11 cellular contexts compared by ENCODE assay signal in genomic region chr5:169805937-169806700, GRCh38.
DNase-seq lines count a peak whose midpoint lies in the region; ATAC-seq and TF ChIP-seq lines count a peak whose summit lies in the region.
"Had no signal": no experiment of that assay in that cellular context is flagged by ENCODE, and none has a peak within 500 bp of the region (broad histone marks: within the 10 kb centered on the region; RNA-seq: fewer than 3 reads in every experiment).

No MANE protein-coding gene starts in this region.

- H2BK5ac ChIP-seq in neuronal stem cell (ENCODE audit: low read length), result no peak overlapping the region

- intact Hi-C loops in right lobe of liver (cut with DNase I), result no loop called here

- H2AFZ ChIP-seq in neuronal stem cell (ENCODE audit: low read length), result no peak overlapping the region

- H3K9me3 ChIP-seq in right lobe of liver, result no peaks in the 10 kb centered on the region
- H3K9me3 ChIP-seq in neuronal stem cell (replicated peaks in 1 of 2; ENCODE audit: control insufficient read depth in 2 of 2, insufficient read depth in 1 of 2, low read depth in 1 of 2, low read length in 2 of 2), result no peaks in the 10 kb centered on the region

- TF ChIP-seq POLR2A in right lobe of liver (IDR thresholded peaks at IDR 0.05), result no peak

- H4K8ac ChIP-seq in neuronal stem cell (ENCODE audit: low read depth, low read length), result no peak overlapping the region

- H3K27ac Mint-ChIP-seq in activated CD8-positive, alpha-beta T cell treated with anti-CD3 and anti-CD28 coated beads, Interleukin-2, amount 10 ng/mL, durations not matched to agents 7 days and 5 days, result peak overlapping the region; percentile 36

- peaks cover 23% of the 10 kb centered on the region for H3K4me1 Mint-ChIP-seq in activated CD8-positive, alpha-beta T cell treated with anti-CD3 and anti-CD28 coated beads, Interleukin-2, amount 10 ng/mL, durations not matched to agents 7 days and 5 days (ENCODE audit: low read depth)
- H3K4me1 Mint-ChIP-seq: neural crest cell had no signal

- H3K4ac ChIP-seq in neuronal stem cell (ENCODE audit: low read length), result no peak overlapping the region

- CTCF ChIA-PET in GM10248 (lab: Yijun Ruan, JAX), result interaction anchor here (0.8 to 1.8 kb wide), 9 partner anchors 9 to 174 kb away, joined by 3 to 9 read pairs (median 4); partner anchors contain the start of gene INSYN2B
- CTCF ChIA-PET in activated CD8-positive, alpha-beta T cell treated with anti-CD3 and anti-CD28 coated beads, Interleukin-2, amount 10 ng/mL, durations not matched to agents 7 days and 5 days (lab: Charles Lee), result no interaction called here

- DNase-seq in GM10248 (ENCODE audit: extremely low spot score) (peak; percentile 58), right lobe of liver (no peak), NCI-H187 (lab: John Stamatoyannopoulos, UW) (no peak), neuronal stem cell (ENCODE audit: low spot score) (no peak)
- no peak for DNase-seq in activated CD8-positive, alpha-beta T cell treated with anti-CD3 and anti-CD28 coated beads, Interleukin-2, amount 10 ng/mL, durations not matched to agents 7 days and 5 days
- DNase-seq in activated effector memory CD4-positive, alpha-beta T cell treated with Interleukin-2 at 50 U/mL for 16 hours, result no peak
- DNase-seq: DMS 273 treated with DMSO at 0.1 percent for 48 hours, NCI-H524 treated with DMSO at 0.1 percent for 48 hours had no signal

- no peak overlapping the region for H3K4me3 ChIP-seq in right lobe of liver
- H3K4me3 ChIP-seq in neuronal stem cell (ENCODE audit: low read length in 2 of 2), result no peak overlapping the region

- TF ChIP-seq CTCF in GM10248 (IDR thresholded peaks at IDR 0.05; ENCODE audit: control extremely low read depth, extremely low read depth, low read depth, missing control alignments), result no peak
- no peak for TF ChIP-seq CTCF in right lobe of liver (IDR thresholded peaks at IDR 0.05)

- POLR2A ChIA-PET in GM10248 (lab: Yijun Ruan, JAX), result interaction anchor here (0.7 kb wide), 1 partner anchor 15 kb away, joined by 3 read pairs; no protein-coding TSS in a partner anchor
- POLR2A ChIA-PET in activated CD8-positive, alpha-beta T cell treated with anti-CD3 and anti-CD28 coated beads, Interleukin-2, amount 10 ng/mL, durations not matched to agents 7 days and 5 days (lab: Charles Lee), result interaction anchor here (0.6 kb wide), 1 partner anchor 490 kb away, joined by 3 read pairs; no protein-coding TSS in a partner anchor

- no peak overlapping the region for H3K9ac ChIP-seq in neuronal stem cell (ENCODE audit: low read depth, low read length, poor library complexity)

- H3K27me3 ChIP-seq in right lobe of liver (no peaks in the 10 kb centered on the region), neuronal stem cell (ENCODE audit: control insufficient read depth in 3 of 3, insufficient read depth in 3 of 3, low read depth in 1 of 3, low read length in 3 of 3) (no peaks in the 10 kb centered on the region)

- H3K79me1 ChIP-seq in neuronal stem cell (ENCODE audit: low read depth, low read length), result no peaks in the 10 kb centered on the region

- no peak overlapping the region for H3K18ac ChIP-seq in neuronal stem cell (ENCODE audit: low read length)

- no peaks in the 10 kb centered on the region for H3K4me1 ChIP-seq in right lobe of liver
- peaks cover 0 to 7% of the 10 kb centered on the region in 2 donors for H3K4me1 ChIP-seq in neuronal stem cell (ENCODE audit: control insufficient read depth in 2 of 2, insufficient read depth in 1 of 2, low read depth in 1 of 2, low read length in 2 of 2)

- no peak overlapping the region for H2BK12ac ChIP-seq in neuronal stem cell (ENCODE audit: low read length)

- H3K36me3 Mint-ChIP-seq in activated CD8-positive, alpha-beta T cell treated with anti-CD3 and anti-CD28 coated beads, Interleukin-2, amount 10 ng/mL, durations not matched to agents 7 days and 5 days (ENCODE audit: low read depth), result peaks cover 58% of the 10 kb centered on the region

- H2BK15ac ChIP-seq in neuronal stem cell (ENCODE audit: low read length), result no peak overlapping the region

- H3K36me3 ChIP-seq in right lobe of liver (no peaks in the 10 kb centered on the region), neuronal stem cell (replicated peaks in 1 of 2; ENCODE audit: control insufficient read depth in 2 of 2, insufficient read depth in 2 of 2, low read length in 2 of 2) (no peaks in the 10 kb centered on the region)

- no peaks in the 10 kb centered on the region for H3K27me3 Mint-ChIP-seq in activated CD8-positive, alpha-beta T cell treated with anti-CD3 and anti-CD28 coated beads, Interleukin-2, amount 10 ng/mL, durations not matched to agents 7 days and 5 days (ENCODE audit: low read depth)

- no peak overlapping the region for H3K23ac ChIP-seq in neuronal stem cell (ENCODE audit: low read depth, low read length, poor library complexity)

- WGBS in right lobe of liver (ENCODE audit: insufficient coverage, low coverage, low lambda C conversion rate, missing lambda C conversion rate), result 41% methylated on average over 4 of the region's 6 CpGs
- no CpG with 5 or more reads among the region's 6 CpGs for WGBS in neuronal stem cell (ENCODE audit: extremely low coverage in 2 of 2, insufficient read length in 2 of 2, insufficient replicate concordance in 1 of 2), 2 donors

- peak; percentile 66 for ATAC-seq in GM19395 (IDR thresholded peaks at IDR 0.05; ENCODE audit: unreplicated experiment)
- peak; percentile 43 for ATAC-seq in HG02970 (IDR thresholded peaks at IDR 0.05; ENCODE audit: low FRiP score, unreplicated experiment)
- ATAC-seq in activated CD8-positive, alpha-beta T cell treated with anti-CD3 and anti-CD28 coated beads, Interleukin-2, amount 10 ng/mL, durations not matched to agents 7 days and 5 days, result no peak
- no peak for ATAC-seq in right lobe of liver

- no peak overlapping the region for H4K91ac ChIP-seq in neuronal stem cell (ENCODE audit: low read depth, low read length, poor library complexity)

- H3K4me2 ChIP-seq in neuronal stem cell (ENCODE audit: insufficient read depth, low read length, poor library complexity, severe bottlenecking), result no peak overlapping the region

- no peaks in the 10 kb centered on the region for H3K9me3 Mint-ChIP-seq in activated CD8-positive, alpha-beta T cell treated with anti-CD3 and anti-CD28 coated beads, Interleukin-2, amount 10 ng/mL, durations not matched to agents 7 days and 5 days (ENCODE audit: insufficient read depth)
- H3K9me3 Mint-ChIP-seq: neural crest cell had no signal

- H2BK120ac ChIP-seq in neuronal stem cell (ENCODE audit: low read depth, low read length), result no peak overlapping the region

- no peak overlapping the region for H3K14ac ChIP-seq in neuronal stem cell (ENCODE audit: low read length)

- H3K27ac ChIP-seq in right lobe of liver (no peak overlapping the region), neuronal stem cell (replicated peaks; ENCODE audit: low read length) (no peak overlapping the region)

- H3K4me3 Mint-ChIP-seq in activated CD8-positive, alpha-beta T cell treated with anti-CD3 and anti-CD28 coated beads, Interleukin-2, amount 10 ng/mL, durations not matched to agents 7 days and 5 days, result no peak overlapping the region
- H3K4me3 Mint-ChIP-seq: neural crest cell had no signal

- H2AK5ac ChIP-seq in neuronal stem cell (ENCODE audit: low read depth, low read length), result no peak overlapping the region

Comparison
In these comparisons a context has a peak if more than half of its experiments do, and no peak if none do; other contexts are left out.
1. ATAC-seq: peak in GM19395 (single experiment) and HG02970 (single experiment); none in activated CD8-positive, alpha-beta T cell treated with anti-CD3 and anti-CD28 coated beads, Interleukin-2, amount 10 ng/mL, durations not matched to agents 7 days and 5 days (single experiment) and right lobe of liver (0 of 4).